In the genomic region with DNA sequence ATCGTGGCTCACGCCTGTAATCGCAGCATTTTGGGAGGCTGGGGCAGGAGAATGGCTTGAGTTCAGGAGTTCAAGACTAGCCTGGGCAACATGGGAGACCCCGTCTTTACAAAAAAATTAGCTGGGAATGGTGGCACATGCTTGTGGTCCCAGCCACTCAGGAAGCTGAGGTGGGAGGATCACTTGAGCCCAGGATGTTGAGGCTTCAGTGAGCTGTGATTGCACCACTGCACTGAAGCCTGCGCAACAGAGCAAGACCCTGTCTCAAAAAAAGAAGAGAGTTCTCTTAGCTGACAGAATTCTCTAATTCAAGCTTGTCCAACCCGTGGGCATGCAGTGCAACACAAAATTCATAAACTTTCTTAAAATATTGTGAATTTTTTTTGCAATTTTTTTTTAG, we compare ENCODE assay signal across 28 cellular contexts.
"Had no signal": no experiment of that assay in that cellular context is flagged by ENCODE, and none has a peak within 500 bp of the region (broad histone marks: within the 10 kb centered on the region; RNA-seq: fewer than 3 reads in every experiment).

No MANE protein-coding gene starts in this region.

- H3K4me3 Mint-ChIP-seq: activated B cell treated with CpG ODN at 0.5 μM for 24 hours; activated CD4-positive, alpha-beta memory T cell treated with anti-CD3 and anti-CD28 coated beads for 36 hours; activated naive CD4-positive, alpha-beta T cell treated with anti-CD3 and anti-CD28 coated beads, Interleukin-2, amount 10 ng/mL, durations not matched to agents 7 days and 5 days; activated naive CD8-positive, alpha-beta T cell; activated naive CD8-positive, alpha-beta T cell treated with anti-CD3 and anti-CD28 coated beads, Interleukin-2, amount 50 U/mL, for 24 hours; activated T-cell treated with anti-CD3 and anti-CD28 coated beads, Interleukin-2, amount 50 U/mL, for 4 hours; activated T-helper 1 cell treated with anti-CD3 and anti-CD28 coated beads, Interleukin-12 subunit alpha, Interleukin-12 subunit beta, Interleukin-2, Interleukin-4 antibody, amounts not matched to agents 30 ng/mL and 10 ng/mL and 1 ng/mL, durations not matched to agents 14 hours and 24 hours and 36 hours; brain had no signal

- H3K27me3 ChIP-seq: MG63, Peyer's patch had no signal

- H3K27ac Mint-ChIP-seq: activated B cell treated with CpG ODN at 0.5 μM for 24 hours; activated CD4-positive, alpha-beta memory T cell treated with anti-CD3 and anti-CD28 coated beads for 36 hours; activated naive CD4-positive, alpha-beta T cell treated with anti-CD3 and anti-CD28 coated beads, Interleukin-2, amount 10 ng/mL, durations not matched to agents 7 days and 5 days; activated naive CD8-positive, alpha-beta T cell; activated naive CD8-positive, alpha-beta T cell treated with anti-CD3 and anti-CD28 coated beads, Interleukin-2, amount 50 U/mL, for 24 hours; activated T-helper 1 cell treated with anti-CD3 and anti-CD28 coated beads, Interleukin-12 subunit alpha, Interleukin-12 subunit beta, Interleukin-2, Interleukin-4 antibody, amounts not matched to agents 30 ng/mL and 10 ng/mL and 1 ng/mL, durations not matched to agents 14 hours and 24 hours and 36 hours had no signal

- H3K9me3 Mint-ChIP-seq: activated B cell treated with CpG ODN at 0.5 μM for 24 hours; activated CD4-positive, alpha-beta memory T cell treated with anti-CD3 and anti-CD28 coated beads for 36 hours; activated naive CD4-positive, alpha-beta T cell treated with anti-CD3 and anti-CD28 coated beads, Interleukin-2, amount 10 ng/mL, durations not matched to agents 7 days and 5 days; activated naive CD8-positive, alpha-beta T cell treated with anti-CD3 and anti-CD28 coated beads, Interleukin-2, amount 50 U/mL, for 24 hours; activated T-cell treated with anti-CD3 and anti-CD28 coated beads, Interleukin-2, amount 50 U/mL, for 4 hours; activated T-helper 1 cell treated with anti-CD3 and anti-CD28 coated beads, Interleukin-12 subunit alpha, Interleukin-12 subunit beta, Interleukin-2, Interleukin-4 antibody, amounts not matched to agents 30 ng/mL and 10 ng/mL and 1 ng/mL, durations not matched to agents 14 hours and 24 hours and 36 hours; brain had no signal

- H3K9me3 ChIP-seq: MG63, Peyer's patch had no signal

- DNase-seq: activated B cell treated with CpG ODN at 0.5 μM for 24 hours; activated CD4-positive, alpha-beta memory T cell treated with anti-CD3 and anti-CD28 coated beads for 36 hours; activated CD4-positive, alpha-beta T cell treated with anti-CD3 and anti-CD28 coated beads for 4 hours; activated CD4-positive, alpha-beta T cell treated with anti-CD3 and anti-CD28 coated beads, Interleukin-2, amount 50 U/mL, for 1 hour; activated CD4-positive, CD25-positive, alpha-beta regulatory T cell treated with anti-CD3 and anti-CD28 coated beads, Interleukin-2, amount 50 U/mL, for 72 hours; activated CD8-positive, alpha-beta memory T cell treated with anti-CD3 and anti-CD28 coated beads, Interleukin-2, amount 50 U/mL, for 4 hours; activated effector memory CD4-positive, alpha-beta T cell treated with Interleukin-2 at 50 U/mL for 16 hours; activated naive CD4-positive, alpha-beta T cell treated with anti-CD3 and anti-CD28 coated beads, Interleukin-2, amount 10 ng/mL, durations not matched to agents 7 days and 5 days; activated naive CD8-positive, alpha-beta T cell treated with anti-CD3 and anti-CD28 coated beads, Interleukin-2, amount 50 U/mL, for 24 hours; activated T-cell treated with anti-CD3 and anti-CD28 coated beads for 4 hours; activated T-cell treated with anti-CD3 and anti-CD28 coated beads, Interleukin-2, amount 50 U/mL, for 4 hours; anterior cingulate cortex; caudate nucleus; cerebellar nuclear complex; MG63; NCI-H1092; NCI-H1436 treated with DMSO at 0.1 percent for 48 hours; NCI-H1694 treated with DMSO at 0.1 percent for 48 hours; NCI-H2029; NCI-H345; NCI-H524 treated with DMSO at 0.1 percent for 48 hours; Peyer's patch; RPMI8226; T1000 had no signal

- H3K4me3 ChIP-seq: MG63, Peyer's patch had no signal

- H3K36me3 Mint-ChIP-seq: activated CD4-positive, alpha-beta memory T cell treated with anti-CD3 and anti-CD28 coated beads for 36 hours; activated naive CD4-positive, alpha-beta T cell treated with anti-CD3 and anti-CD28 coated beads, Interleukin-2, amount 10 ng/mL, durations not matched to agents 7 days and 5 days; activated naive CD8-positive, alpha-beta T cell had no signal

- H3K4me1 Mint-ChIP-seq: activated naive CD4-positive, alpha-beta T cell treated with anti-CD3 and anti-CD28 coated beads, Interleukin-2, amount 10 ng/mL, durations not matched to agents 7 days and 5 days; activated naive CD8-positive, alpha-beta T cell treated with anti-CD3 and anti-CD28 coated beads, Interleukin-2, amount 50 U/mL, for 24 hours had no signal

- H3K27ac ChIP-seq: Peyer's patch had no signal

- ATAC-seq: activated naive CD8-positive, alpha-beta T cell treated with anti-CD3 and anti-CD28 coated beads, Interleukin-2, amount 50 U/mL, for 24 hours; activated T-cell treated with anti-CD3 and anti-CD28 coated beads, Interleukin-2, amount 50 U/mL, for 4 hours; Right ventricle myocardium inferior had no signal

- H3K4me1 ChIP-seq: Peyer's patch had no signal

- H3K27me3 Mint-ChIP-seq: activated B cell treated with CpG ODN at 0.5 μM for 24 hours; activated CD4-positive, alpha-beta memory T cell treated with anti-CD3 and anti-CD28 coated beads for 36 hours; brain had no signal
